Comparison of ENCODE assay signal across 14 cellular contexts in the genomic region with DNA sequence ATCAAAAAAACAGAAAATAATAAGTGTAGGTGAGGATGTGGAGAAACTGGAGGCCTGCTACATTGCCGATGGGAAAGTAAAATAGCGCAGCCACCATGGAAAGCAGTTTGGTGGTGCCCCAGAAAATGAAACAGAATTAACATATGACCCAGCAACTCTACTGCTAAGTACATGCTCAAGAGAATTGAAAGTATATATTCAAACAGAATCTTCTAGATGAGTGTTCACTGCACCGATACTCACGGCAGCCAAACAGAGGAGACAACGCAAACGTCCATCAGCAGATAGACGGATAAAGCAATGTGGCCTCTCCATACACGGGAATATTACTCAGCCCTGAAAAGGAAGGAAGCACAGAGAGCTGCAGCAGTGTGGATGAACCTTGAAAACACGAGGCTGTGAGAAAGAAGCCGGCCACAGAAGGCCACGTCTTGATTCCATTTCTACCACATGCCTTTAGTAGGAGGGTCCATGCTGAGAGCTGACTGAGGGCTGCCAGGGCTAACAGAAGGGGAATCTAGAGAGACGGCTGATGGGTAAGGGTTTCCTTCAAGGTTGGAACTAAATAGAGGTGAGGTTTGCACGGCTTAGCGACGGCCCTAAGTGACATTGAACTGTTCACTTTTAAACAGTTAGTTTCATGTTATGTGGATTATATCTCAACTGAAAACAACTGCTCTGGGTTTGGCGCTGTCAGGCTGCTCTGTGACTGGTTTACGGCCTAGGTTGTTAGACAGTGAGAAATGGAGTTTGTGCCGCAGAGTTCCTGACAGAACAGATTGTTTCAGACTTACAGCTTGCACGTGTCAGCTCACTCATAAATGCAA.
"Had no signal": no experiment of that assay in that cellular context is flagged by ENCODE, and none has a peak within 500 bp of the region (broad histone marks: within the 10 kb centered on the region; RNA-seq: fewer than 3 reads in every experiment).

No MANE protein-coding gene starts in this region.

- H3K27ac Mint-ChIP-seq: activated naive CD4-positive, alpha-beta T cell treated with anti-CD3 and anti-CD28 coated beads for 36 hours; endodermal cell; stimulated activated naive B cell treated with anti-CD40 and anti-IgM and Interleukin-4, amounts not matched to agents 10 μg/mL and 1 μg/mL and 100 μg/mL, for 72 hours; T-helper 1 cell treated with Interleukin-12 subunit alpha and Interleukin-12 subunit beta and Interleukin-4 antibody, amounts not matched to agents 30 μg/mL and 1 μg/mL, for 36 hours had no signal

- H3K27me3 ChIP-seq: left lung had no signal

- H3K4me3 Mint-ChIP-seq: activated naive CD4-positive, alpha-beta T cell treated with anti-CD3 and anti-CD28 coated beads for 36 hours; endodermal cell; naive thymus-derived CD4-positive, alpha-beta T cell; stimulated activated naive B cell treated with anti-CD40 and anti-IgM and Interleukin-4, amounts not matched to agents 10 μg/mL and 1 μg/mL and 100 μg/mL, for 72 hours; T-helper 1 cell treated with Interleukin-12 subunit alpha and Interleukin-12 subunit beta and Interleukin-4 antibody, amounts not matched to agents 30 μg/mL and 1 μg/mL, for 36 hours had no signal

- H3K36me3 ChIP-seq: gastroesophageal sphincter, heart right ventricle, left lung, tibial artery had no signal

- FAIRE-seq: urothelium cell line had no signal

- H3K4me1 ChIP-seq: gastroesophageal sphincter, heart right ventricle, left lung, tibial artery had no signal

- H3K9me3 ChIP-seq: gastroesophageal sphincter, left lung, tibial artery had no signal

- H3K4me3 ChIP-seq: gastroesophageal sphincter, heart right ventricle, left lung, tibial artery had no signal

- ATAC-seq: gastroesophageal sphincter; heart right ventricle; left lung; naive thymus-derived CD4-positive, alpha-beta T cell; stimulated activated naive B cell treated with anti-CD40 and anti-IgM and Interleukin-4, amounts not matched to agents 10 μg/mL and 1 μg/mL and 100 μg/mL, for 72 hours had no signal

- H3K27ac ChIP-seq: gastroesophageal sphincter, heart right ventricle, left lung, tibial artery had no signal

- DNase-seq: activated CD4-positive, alpha-beta T cell treated with anti-CD3 and anti-CD28 coated beads, Interleukin-2, amount 50 U/mL, for 4 hours; activated CD8-positive, alpha-beta memory T cell treated with anti-CD3 and anti-CD28 coated beads, Interleukin-2, amount 50 U/mL, for 4 hours; activated naive CD4-positive, alpha-beta T cell treated with anti-CD3 and anti-CD28 coated beads for 36 hours; heart right ventricle; left lung; naive thymus-derived CD4-positive, alpha-beta T cell; retina; stimulated activated CD4-positive, alpha-beta T cell treated with anti-CD3 and anti-CD28 coated beads, Interleukin-2, amount 100 ng/mL, for 48 hours; stimulated activated naive B cell treated with anti-CD40 and anti-IgM and Interleukin-4, amounts not matched to agents 10 μg/mL and 1 μg/mL and 100 μg/mL, for 72 hours; tibial artery had no signal

- H3K9me3 Mint-ChIP-seq: activated naive CD4-positive, alpha-beta T cell treated with anti-CD3 and anti-CD28 coated beads for 36 hours; endodermal cell; naive thymus-derived CD4-positive, alpha-beta T cell; T-helper 1 cell treated with Interleukin-12 subunit alpha and Interleukin-12 subunit beta and Interleukin-4 antibody, amounts not matched to agents 30 μg/mL and 1 μg/mL, for 36 hours had no signal
